29 cellular contexts compared by ENCODE assay signal in genomic region chr2:95337829-95338228, GRCh38. TPM values are rescaled to one million over a fixed set of nuclear protein-coding genes. Genes with fewer than 3 reads are reported as not detected.
"Had no signal": no experiment of that assay in that cellular context is flagged by ENCODE, and none has a peak within 500 bp of the region (broad histone marks: within the 10 kb centered on the region; RNA-seq: fewer than 3 reads in every experiment).

No MANE protein-coding gene starts in this region.

- H3K4me1 Mint-ChIP-seq: activated CD8-positive, alpha-beta memory T cell treated with anti-CD3 and anti-CD28 coated beads, Interleukin-2, amount 10 ng/mL, durations not matched to agents 7 days and 5 days; activated naive CD4-positive, alpha-beta T cell treated with anti-CD3 and anti-CD28 coated beads, Interleukin-2, amount 50 U/mL, for 24 hours; central memory CD8-positive, alpha-beta T cell; immature natural killer cell; memory B cell; neural crest cell; WTC11 had no signal

- DNase-seq: activated CD4-positive, alpha-beta T cell treated with anti-CD3 and anti-CD28 coated beads for 1 hour; activated CD4-positive, alpha-beta T cell treated with anti-CD3 and anti-CD28 coated beads, Interleukin-2, amount 50 U/mL, for 1 hour; activated CD8-positive, alpha-beta memory T cell treated with anti-CD3 and anti-CD28 coated beads, Interleukin-2, amount 10 ng/mL, durations not matched to agents 7 days and 5 days; activated CD8-positive, alpha-beta T cell treated with anti-CD3 and anti-CD28 coated beads, Interleukin-2, amount 10 ng/mL, durations not matched to agents 7 days and 5 days; activated T-cell treated with anti-CD3 and anti-CD28 coated beads, Interleukin-2, amount 50 U/mL, for 48 hours; dermis blood vessel endothelial cell; effector CD4-positive, alpha-beta T cell; foreskin keratinocyte; hypothalamus; immature natural killer cell; kidney glomerular epithelial cell; midbrain; naive thymus-derived CD8-positive, alpha-beta T cell; sigmoid colon; small intestine; stimulated activated CD4-positive, alpha-beta T cell treated with anti-CD3 and anti-CD28 coated beads, Interleukin-1b, Interleukin-23, amount 100 ng/mL, for 48 hours; stimulated activated naive CD4-positive, alpha-beta T cell; T-helper 2 cell; tibial artery had no signal

- H3K36me3 ChIP-seq: breast epithelium, esophagus muscularis mucosa, heart left ventricle, sigmoid colon, suprapubic skin, tibial artery had no signal

- H3K4me3 ChIP-seq: breast epithelium, esophagus muscularis mucosa, heart left ventricle, sigmoid colon, suprapubic skin, tibial artery had no signal

- H3K4me1 ChIP-seq: heart left ventricle, tibial artery had no signal

- H3K9me3 Mint-ChIP-seq: activated naive CD4-positive, alpha-beta T cell treated with anti-CD3 and anti-CD28 coated beads, Interleukin-2, amount 50 U/mL, for 24 hours; activated T-helper 2 cell treated with anti-CD3 and anti-CD28 coated beads, Interferon-gamma antibody, Interleukin-2, Interleukin-4, amounts not matched to agents 10 μg/mL and 5 μg/mL and 100 μg/mL, durations not matched to agents 14 hours and 24 hours and 36 hours; central memory CD8-positive, alpha-beta T cell; immature natural killer cell; naive thymus-derived CD8-positive, alpha-beta T cell; neural crest cell; WTC11 had no signal

- H3K27ac Mint-ChIP-seq: activated CD8-positive, alpha-beta memory T cell treated with anti-CD3 and anti-CD28 coated beads, Interleukin-2, amount 10 ng/mL, durations not matched to agents 7 days and 5 days; activated CD8-positive, alpha-beta T cell treated with anti-CD3 and anti-CD28 coated beads, Interleukin-2, amount 10 ng/mL, durations not matched to agents 7 days and 5 days; activated naive CD4-positive, alpha-beta T cell treated with anti-CD3 and anti-CD28 coated beads, Interleukin-2, amount 50 U/mL, for 24 hours; activated T-helper 2 cell treated with anti-CD3 and anti-CD28 coated beads, Interferon-gamma antibody, Interleukin-2, Interleukin-4, amounts not matched to agents 10 μg/mL and 5 μg/mL and 100 μg/mL, durations not matched to agents 14 hours and 24 hours and 36 hours; immature natural killer cell; memory B cell; naive thymus-derived CD8-positive, alpha-beta T cell; WTC11 had no signal

- H3K27me3 ChIP-seq: breast epithelium, foreskin keratinocyte, suprapubic skin had no signal

- H3K36me3 Mint-ChIP-seq: activated CD8-positive, alpha-beta memory T cell treated with anti-CD3 and anti-CD28 coated beads, Interleukin-2, amount 10 ng/mL, durations not matched to agents 7 days and 5 days; activated naive CD4-positive, alpha-beta T cell treated with anti-CD3 and anti-CD28 coated beads, Interleukin-2, amount 50 U/mL, for 24 hours; immature natural killer cell; memory B cell; WTC11 had no signal

- H3K9me3 ChIP-seq: breast epithelium, esophagus muscularis mucosa, heart left ventricle, sigmoid colon, suprapubic skin had no signal

- H3K4me3 Mint-ChIP-seq: activated CD8-positive, alpha-beta memory T cell treated with anti-CD3 and anti-CD28 coated beads, Interleukin-2, amount 10 ng/mL, durations not matched to agents 7 days and 5 days; activated CD8-positive, alpha-beta T cell treated with anti-CD3 and anti-CD28 coated beads, Interleukin-2, amount 10 ng/mL, durations not matched to agents 7 days and 5 days; activated naive CD4-positive, alpha-beta T cell treated with anti-CD3 and anti-CD28 coated beads, Interleukin-2, amount 50 U/mL, for 24 hours; central memory CD8-positive, alpha-beta T cell; immature natural killer cell; memory B cell; naive thymus-derived CD8-positive, alpha-beta T cell; neural crest cell; WTC11 had no signal

- ATAC-seq: activated CD8-positive, alpha-beta memory T cell treated with anti-CD3 and anti-CD28 coated beads, Interleukin-2, amount 10 ng/mL, durations not matched to agents 7 days and 5 days; activated CD8-positive, alpha-beta T cell treated with anti-CD3 and anti-CD28 coated beads, Interleukin-2, amount 10 ng/mL, durations not matched to agents 7 days and 5 days; foreskin keratinocyte; heart left ventricle; naive thymus-derived CD8-positive, alpha-beta T cell; WTC11 had no signal

- H3K27ac ChIP-seq: breast epithelium, esophagus muscularis mucosa, foreskin keratinocyte, heart left ventricle, sigmoid colon, suprapubic skin, tibial artery had no signal

RNA-seq across cellular contexts. Expression of gene KCNIP3, which starts 40.7 kb away (rescaled TPM):
- total RNA-seq: activated CD8-positive, alpha-beta memory T cell treated with anti-CD3 and anti-CD28 coated beads, Interleukin-2, amount 10 ng/mL, durations not matched to agents 7 days and 5 days; activated CD8-positive, alpha-beta T cell treated with anti-CD3 and anti-CD28 coated beads, Interleukin-2, amount 10 ng/mL, durations not matched to agents 7 days and 5 days; naive thymus-derived CD8-positive, alpha-beta T cell had no signal
